ENCODE assay signal across 8 cellular contexts in the genomic region with DNA sequence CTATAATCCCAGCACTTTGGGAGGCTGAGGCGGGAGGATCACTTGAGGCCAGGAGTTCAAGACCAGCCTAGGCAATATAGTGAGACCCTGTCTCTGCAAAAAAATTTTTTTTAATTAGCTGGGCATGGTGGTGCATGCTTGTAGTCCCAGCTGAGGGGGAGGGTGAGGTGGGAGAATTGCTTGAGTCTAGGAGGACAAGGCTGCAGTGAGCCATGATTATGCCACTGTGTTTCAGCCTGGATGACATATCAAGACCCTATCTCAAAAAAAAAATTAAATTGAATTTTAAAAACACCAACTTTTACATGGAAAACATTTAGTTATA. TPM values are rescaled to one million over a fixed set of nuclear protein-coding genes. Genes with fewer than 3 reads are reported as not detected.
DNase-seq lines count a peak whose midpoint lies in the region; ATAC-seq and TF ChIP-seq lines count a peak whose summit lies in the region.
"Not testable (repeated sequence)": the region's sequence is repeated elsewhere in the genome, so short reads cannot be mapped to it uniquely, and the experiment has no call there.

No MANE protein-coding gene starts in this region.

- peak overlapping the region; percentile 55 to 71 for H3K4me3 ChIP-seq in CD4-positive, alpha-beta memory T cell (ENCODE audit: low read length in 2 of 2)
- H3K4me3 ChIP-seq in esophagus squamous epithelium, result peak overlapping the region; percentile 14 to 62 (median 42)
- peak overlapping the region in 4 of 5 donors; percentile 54 to 77 (median 66) for H3K4me3 ChIP-seq in subcutaneous abdominal adipose tissue (ENCODE audit: low read depth in 1 of 5, low read length in 5 of 5)

- TF ChIP-seq POLR2A in esophagus squamous epithelium (IDR thresholded peaks at IDR 0.05), result not testable (repeated sequence)

- peak overlapping the region; percentile 87 to 98 (median 95) for H3K27ac Mint-ChIP-seq in CD4-positive, alpha-beta memory T cell
- H3K27ac Mint-ChIP-seq in T-cell, result peak overlapping the region; percentile 94 to 98
- H3K27ac Mint-ChIP-seq in activated naive CD4-positive, alpha-beta T cell treated with anti-CD3 and anti-CD28 coated beads, Interleukin-2, amount 10 ng/mL, durations not matched to agents 7 days and 5 days, result peak overlapping the region; percentile 92
- H3K27ac Mint-ChIP-seq in natural killer cell, result peak overlapping the region; percentile 97 to 98

- H3K27me3 ChIP-seq in CD4-positive, alpha-beta memory T cell (ENCODE audit: insufficient read depth, low read length); esophagus squamous epithelium; subcutaneous abdominal adipose tissue (ENCODE audit: control insufficient read depth in 5 of 5, insufficient read depth in 4 of 5, low read length in 5 of 5): not testable (repeated sequence)

- H3K27me3 Mint-ChIP-seq in CD4-positive, alpha-beta memory T cell; T-cell; activated naive CD4-positive, alpha-beta T cell treated with anti-CD3 and anti-CD28 coated beads, Interleukin-2, amount 10 ng/mL, durations not matched to agents 7 days and 5 days; natural killer cell (ENCODE audit: low read depth in 2 of 2): not testable (repeated sequence)

- H3K27ac ChIP-seq in CD4-positive, alpha-beta memory T cell (ENCODE audit: low read depth, low read length), result peak overlapping the region; percentile 51
- H3K27ac ChIP-seq in esophagus squamous epithelium, result peak overlapping the region; percentile 72 to 85 (median 78)
- H3K27ac ChIP-seq in subcutaneous abdominal adipose tissue (ENCODE audit: low read depth, low read length), result peak overlapping the region; percentile 68

- WGBS in esophagus squamous epithelium, 2 donors, result 50 to 80% methylated on average over 1 of the region's 1 CpG

- H3K4me3 Mint-ChIP-seq in CD4-positive, alpha-beta memory T cell, result peak overlapping the region; percentile 89 to 98 (median 93)
- H3K4me3 Mint-ChIP-seq in T-cell (peak overlapping the region; percentile 93 to 97 (median 96)), natural killer cell (peak overlapping the region; percentile 99)
- H3K4me3 Mint-ChIP-seq in activated naive CD4-positive, alpha-beta T cell treated with anti-CD3 and anti-CD28 coated beads, Interleukin-2, amount 10 ng/mL, durations not matched to agents 7 days and 5 days, result peak overlapping the region; percentile 91

- intact Hi-C loops in CD4-positive, alpha-beta memory T cell (cut with micrococcal nuclease), result loop anchor here (5.0 to 10.0 kb wide), 3 partner anchors 111 to 204 kb away; a partner anchor contains a TSS
- intact Hi-C loops in esophagus squamous epithelium (cut with DNase I), result not testable (repeated sequence)
- intact Hi-C loops in natural killer cell (cut with micrococcal nuclease), result loop anchor here (10.0 kb wide), 1 partner anchor 201 kb away; no protein-coding TSS in a partner anchor

- not testable (repeated sequence) for DNase-seq in CD4-positive, alpha-beta memory T cell; esophagus squamous epithelium (lab: John Stamatoyannopoulos, UW); natural killer cell
- DNase-seq in T-cell, result peak in 1 of 34 experiments; percentile 14
- peak; percentile 20 for DNase-seq in activated naive CD4-positive, alpha-beta T cell treated with anti-CD3 and anti-CD28 coated beads, Interleukin-2, amount 10 ng/mL, durations not matched to agents 7 days and 5 days

- peak; percentile 11 for ATAC-seq in GM21390 (IDR thresholded peaks at IDR 0.05; ENCODE audit: unreplicated experiment)
- ATAC-seq in HG03432 (IDR thresholded peaks at IDR 0.05; ENCODE audit: unreplicated experiment), result peak; percentile 20
- ATAC-seq in T-cell (replicated peaks in 1 of 4), result peak in 1 of 4 experiments; percentile 27
- not testable (repeated sequence) for ATAC-seq in natural killer cell

- peak overlapping the region in 3 of 5 donors; percentile 79 to 84 (median 80) for H3K9ac ChIP-seq in subcutaneous abdominal adipose tissue (ENCODE audit: low read length in 5 of 5)

- H3K4me1 Mint-ChIP-seq in CD4-positive, alpha-beta memory T cell, result peaks cover 33 to 59% (median 45%) of the 10 kb centered on the region in 4 donors
- peaks cover 46 to 53% (median 50%) of the 10 kb centered on the region in 3 donors for H3K4me1 Mint-ChIP-seq in T-cell
- H3K4me1 Mint-ChIP-seq in activated naive CD4-positive, alpha-beta T cell treated with anti-CD3 and anti-CD28 coated beads, Interleukin-2, amount 10 ng/mL, durations not matched to agents 7 days and 5 days, result peaks cover 46% of the 10 kb centered on the region
- peaks cover 42 to 43% of the 10 kb centered on the region in 2 donors for H3K4me1 Mint-ChIP-seq in natural killer cell

- peaks cover 48% of the 10 kb centered on the region for H3K4me1 ChIP-seq in CD4-positive, alpha-beta memory T cell (ENCODE audit: insufficient read depth, low read length)
- H3K4me1 ChIP-seq in esophagus squamous epithelium, result peaks cover 0 to 28% (median 5%) of the 10 kb centered on the region in 3 donors
- H3K4me1 ChIP-seq in subcutaneous abdominal adipose tissue (ENCODE audit: control insufficient read depth in 5 of 5, insufficient read depth in 5 of 5, low read length in 5 of 5), result peaks cover 0 to 16% (median 7%) of the 10 kb centered on the region in 5 donors

- TF ChIP-seq CTCF in esophagus squamous epithelium (IDR thresholded peaks at IDR 0.05); natural killer cell (IDR thresholded peaks at IDR 0.05): not testable (repeated sequence)

- POLR2A ChIA-PET in CD4-positive, alpha-beta memory T cell (lab: Charles Lee; ENCODE audit: partially characterized antibody), result interaction anchor here (0.6 to 2.7 kb wide), 9 partner anchors 10 to 402 kb away, joined by 3 to 10 read pairs (median 4); a partner anchor contains a TSS
- POLR2A ChIA-PET in T-cell (lab: Charles Lee), result interaction anchor here in 1 of 2 donors (0.6 kb wide), 2 partner anchors 91 to 186 kb away, joined by 3 to 4 read pairs; a partner anchor contains a TSS

- peaks cover 17 to 24% of the 10 kb centered on the region in 2 donors for H3K36me3 Mint-ChIP-seq in CD4-positive, alpha-beta memory T cell
- peaks cover 18% of the 10 kb centered on the region for H3K36me3 Mint-ChIP-seq in T-cell
- H3K36me3 Mint-ChIP-seq in activated naive CD4-positive, alpha-beta T cell treated with anti-CD3 and anti-CD28 coated beads, Interleukin-2, amount 10 ng/mL, durations not matched to agents 7 days and 5 days, result peaks cover 22% of the 10 kb centered on the region
- not testable (repeated sequence) for H3K36me3 Mint-ChIP-seq in natural killer cell

- CTCF ChIA-PET in CD4-positive, alpha-beta memory T cell (lab: Charles Lee; ENCODE audit: partially characterized antibody), result interaction anchor here (0.8 to 1.0 kb wide), 2 partner anchors 17 to 230 kb away, joined by 3 to 4 read pairs; no protein-coding TSS in a partner anchor
- CTCF ChIA-PET in T-cell (lab: Charles Lee), result interaction anchor here in 1 of 2 donors (1.8 kb wide), 1 partner anchor 69 kb away, joined by 6 read pairs; a partner anchor contains a TSS
- CTCF ChIA-PET in activated naive CD4-positive, alpha-beta T cell treated with anti-CD3 and anti-CD28 coated beads, Interleukin-2, amount 10 ng/mL, durations not matched to agents 7 days and 5 days (lab: Charles Lee), result interaction anchor here (0.6 to 1.7 kb wide), 2 partner anchors 43 to 198 kb away, joined by 3 read pairs; no protein-coding TSS in a partner anchor

- not testable (repeated sequence) for H3K9me3 ChIP-seq in CD4-positive, alpha-beta memory T cell (ENCODE audit: control insufficient read depth in 1 of 2, low read length in 2 of 2); esophagus squamous epithelium; subcutaneous abdominal adipose tissue (ENCODE audit: control insufficient read depth in 5 of 5, low read length in 5 of 5)

- H3K36me3 ChIP-seq in CD4-positive, alpha-beta memory T cell (ENCODE audit: insufficient read depth, low read length); esophagus squamous epithelium; subcutaneous abdominal adipose tissue (ENCODE audit: control insufficient read depth in 5 of 5, insufficient read depth in 5 of 5, low read length in 5 of 5): not testable (repeated sequence)

- H3K9me3 Mint-ChIP-seq in CD4-positive, alpha-beta memory T cell; T-cell; activated naive CD4-positive, alpha-beta T cell treated with anti-CD3 and anti-CD28 coated beads, Interleukin-2, amount 10 ng/mL, durations not matched to agents 7 days and 5 days; natural killer cell: not testable (repeated sequence)

RNA-seq across cellular contexts. Expression of a gene that starts 0.4 kb away (rescaled TPM):
- 100 to 1,000 TPM; 119 TPM for total RNA-seq in CD4-positive, alpha-beta memory T cell
- polyA plus RNA-seq in CD4-positive, alpha-beta memory T cell, result 100 to 1,000 TPM; 146 to 172 TPM
- total RNA-seq in T-cell (10 to 100 TPM; 72.4 to 94.7 (median 92.9) TPM), esophagus squamous epithelium (10 to 100 TPM; 19.7 to 82.4 (median 48.0) TPM), natural killer cell (100 to 1,000 TPM; 169 to 245 (median 229) TPM)

RNA-seq across cellular contexts. Expression of a gene that starts 42.1 kb away (rescaled TPM):
- 1 to 10 TPM; 5.9 to 6.6 TPM for total RNA-seq in CD4-positive, alpha-beta memory T cell
- under 1 TPM in 1 of 2 donors, not detected in 1; 0.56 TPM for polyA plus RNA-seq in CD4-positive, alpha-beta memory T cell
- total RNA-seq in T-cell, result 10 to 100 TPM in 2 of 5 donors, 1 to 10 TPM in 3; 6.1 to 14.1 (median 7.3) TPM
- 10 to 100 TPM in 2 of 4 donors, 1 to 10 TPM in 2; 3.0 to 71.7 (median 38.5) TPM for total RNA-seq in esophagus squamous epithelium
- 10 to 100 TPM in 1 of 3 donors, 1 to 10 TPM in 2; 9.1 to 11.0 (median 9.1) TPM for total RNA-seq in natural killer cell

RNA-seq across cellular contexts. Expression of a gene that starts 45.2 kb away (rescaled TPM):
- under 1 TPM in 1 of 2 experiments, not detected in 1; 0.64 TPM for total RNA-seq in CD4-positive, alpha-beta memory T cell
- polyA plus RNA-seq in CD4-positive, alpha-beta memory T cell, result not detected
- total RNA-seq in T-cell (under 1 TPM in 4 of 5 donors, not detected in 1; 0.28 to 0.55 (median 0.45) TPM), esophagus squamous epithelium (10 to 100 TPM in 1 of 4 donors, 1 to 10 TPM in 2, not detected in 1; 4.1 to 10.1 (median 9.3) TPM), natural killer cell (under 1 TPM in 2 of 3 donors, not detected in 1; 0.57 to 0.65 TPM)
